In genomic region chrX:124736553-124737240, GRCh38 we compare ENCODE assay signal across 8 cellular contexts.
DNase-seq lines count a peak whose midpoint lies in the region; ATAC-seq and TF ChIP-seq lines count a peak whose summit lies in the region.

No MANE protein-coding gene starts in this region.

- no peaks in the 10 kb centered on the region for H3K36me3 Mint-ChIP-seq in endodermal cell (ENCODE audit: low read depth)

- H3K4me1 ChIP-seq in endodermal cell (ENCODE audit: control insufficient read depth, insufficient read depth, low read length) (no peaks in the 10 kb centered on the region), esophagus squamous epithelium (no peaks in the 10 kb centered on the region)

- H3K9me3 ChIP-seq in endodermal cell (ENCODE audit: control insufficient read depth, low read length) (no peaks in the 10 kb centered on the region), esophagus squamous epithelium (no peaks in the 10 kb centered on the region)

- intact Hi-C loops in cardiac septum (cut with DNase I) = no loop called here
- intact Hi-C loops in esophagus squamous epithelium (cut with DNase I) = no loop called here

- H3K27me3 ChIP-seq in endodermal cell (ENCODE audit: control insufficient read depth, insufficient read depth, low read length, poor library complexity, severe bottlenecking) = no peaks in the 10 kb centered on the region
- H3K27me3 ChIP-seq in esophagus squamous epithelium = no peaks in the 10 kb centered on the region

- H3K36me3 ChIP-seq in endodermal cell (ENCODE audit: control insufficient read depth, insufficient read depth, low read length) (no peaks in the 10 kb centered on the region), esophagus squamous epithelium (no peaks in the 10 kb centered on the region)

- TF ChIP-seq POLR2A in esophagus squamous epithelium (IDR thresholded peaks at IDR 0.05) = no peak

- no peak overlapping the region for H3K27ac Mint-ChIP-seq in endodermal cell

- 0 to 43% methylated on average over 2 to 6 of the region's 9 CpGs for WGBS in endodermal cell (ENCODE audit: insufficient coverage in 1 of 2, insufficient read length in 1 of 2), 2 experiments
- WGBS in esophagus squamous epithelium, 2 donors = 51 to 61% methylated on average over 5 to 6 of the region's 9 CpGs

- H3K4me3 ChIP-seq in endodermal cell (ENCODE audit: low read length) (no peak overlapping the region), esophagus squamous epithelium (no peak overlapping the region)

- H3K4me3 Mint-ChIP-seq in endodermal cell = peak overlapping the region; percentile 15

- H3K9ac ChIP-seq in endodermal cell (ENCODE audit: extremely low read depth, low read length, poor library complexity, severe bottlenecking) = no peak overlapping the region

- no peak overlapping the region for H3K27ac ChIP-seq in endodermal cell (ENCODE audit: low read depth, low read length)
- H3K27ac ChIP-seq in esophagus squamous epithelium = no peak overlapping the region

- no peaks in the 10 kb centered on the region for H3K9me3 Mint-ChIP-seq in endodermal cell

- TF ChIP-seq CTCF in endodermal cell (conservative IDR thresholded peaks at IDR 0.05) (no peak), esophagus squamous epithelium (IDR thresholded peaks at IDR 0.05) (no peak)

- no peak for ATAC-seq in HG03025 (IDR thresholded peaks at IDR 0.05; ENCODE audit: low FRiP score, unreplicated experiment)

- peaks cover 25% of the 10 kb centered on the region for H3K4me1 Mint-ChIP-seq in endodermal cell

- DNase-seq in NCI-H2081 (lab: John Stamatoyannopoulos, UW) = peak; percentile 81 to 89
- DNase-seq in activated CD8-positive, alpha-beta memory T cell treated with anti-CD3 and anti-CD28 coated beads for 24 hours = peak; percentile 65
- peak; percentile 89 for DNase-seq in endodermal cell
- DNase-seq in stimulated activated CD4-positive, alpha-beta T cell treated with anti-CD3 and anti-CD28 coated beads, TNF-alpha, amount 100 ng/mL, for 4 hours (ENCODE audit: low read depth in 3 of 3) = peak; percentile 1 to 22 (median 17)
- DNase-seq in midbrain (lab: John Stamatoyannopoulos, UW) = no peak
- no peak for DNase-seq in cardiac septum (ENCODE audit: low spot score)
- no peak for DNase-seq in esophagus squamous epithelium (lab: John Stamatoyannopoulos, UW)

- no peaks in the 10 kb centered on the region for H3K27me3 Mint-ChIP-seq in endodermal cell (ENCODE audit: insufficient read depth)

Comparison
In these comparisons a context has a peak if more than half of its experiments do, and no peak if none do; other contexts are left out.
1. DNase-seq: peak in NCI-H2081 (2 of 2), activated CD8-positive, alpha-beta memory T cell treated with anti-CD3 and anti-CD28 coated beads for 24 hours (single experiment), endodermal cell (single experiment) and stimulated activated CD4-positive, alpha-beta T cell treated with anti-CD3 and anti-CD28 coated beads, TNF-alpha, amount 100 ng/mL, for 4 hours (3 of 3); none in midbrain (single experiment), cardiac septum (single experiment) and esophagus squamous epithelium (single experiment).